In the genomic region with DNA sequence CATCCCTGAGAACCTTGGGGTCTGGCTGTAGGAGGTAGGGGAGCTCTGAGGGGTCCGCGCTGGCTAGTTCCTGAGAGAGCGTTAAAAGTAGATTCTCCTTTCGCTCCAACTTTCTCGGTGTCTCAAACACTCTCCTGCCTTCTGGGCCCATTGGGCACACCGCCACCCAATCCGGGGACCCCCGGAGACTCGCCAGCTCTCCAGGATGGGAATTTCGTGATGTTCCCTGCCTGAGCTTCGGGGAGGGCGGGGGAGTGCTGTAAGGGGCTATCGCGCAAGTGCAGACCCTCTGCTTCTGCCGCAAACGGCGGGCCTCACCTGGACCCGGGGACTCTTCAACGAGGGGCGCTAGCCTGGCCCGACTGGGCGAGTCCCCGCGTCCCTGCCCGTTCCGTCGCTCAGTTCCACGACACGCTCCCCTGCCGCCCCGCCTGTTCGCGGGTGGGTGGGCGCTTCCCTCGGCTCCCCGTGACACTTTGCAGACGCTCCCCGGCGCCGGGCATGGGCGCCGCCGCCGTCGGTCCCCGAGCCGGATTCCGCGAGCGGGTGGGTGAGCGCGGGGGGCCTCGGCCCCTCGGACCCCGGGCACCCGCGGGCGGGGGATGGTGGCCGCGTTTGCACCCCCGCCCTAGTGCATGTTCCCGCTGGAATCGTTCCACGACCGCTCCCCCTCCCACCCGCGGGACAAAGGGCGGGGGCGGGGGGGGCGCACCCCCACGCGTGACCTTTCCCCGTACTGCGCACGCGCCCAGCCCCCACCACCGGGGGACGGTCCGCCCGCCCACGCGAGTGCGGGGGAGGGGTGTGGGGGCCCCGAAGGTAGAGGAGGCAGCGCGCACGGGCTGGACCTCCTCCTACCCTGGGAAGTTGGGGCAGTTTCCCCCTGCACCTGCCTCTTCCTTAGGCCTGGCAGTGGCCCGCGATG, we compare ENCODE assay signal across 8 cellular contexts. TPM values are rescaled to one million over a fixed set of nuclear protein-coding genes. Genes with fewer than 3 reads are reported as not detected.
DNase-seq lines count a peak whose midpoint lies in the region; ATAC-seq and TF ChIP-seq lines count a peak whose summit lies in the region.

TSS of gene CCDC106 (plus strand) at position 481 of the 925 bp plus-strand sequence. CDS start 835 bp downstream, outside the sequence.

- peaks cover 49% of the 10 kb centered on the region for H3K79me2 ChIP-seq in OCI-LY3 (ENCODE audit: low read length)

- peak within 1 kb of the TSS; percentile 77 for H3K4me3 ChIP-seq in HL-60 (replicated peaks; ENCODE audit: insufficient read depth, low read length)
- H3K4me3 ChIP-seq in OCI-LY3 (ENCODE audit: low read length), result peak within 1 kb of the TSS; percentile 83
- H3K4me3 ChIP-seq in neuron (ENCODE audit: low read length), result peak within 1 kb of the TSS; percentile 67

- H3K9ac ChIP-seq in OCI-LY3 (ENCODE audit: low read length), result peak within 1 kb of the TSS; percentile 91

- H3K9me3 Mint-ChIP-seq in activated naive CD8-positive, alpha-beta T cell treated with anti-CD3 and anti-CD28 coated beads, Interleukin-2, amount 10 ng/mL, durations not matched to agents 7 days and 5 days, result no peaks in the 10 kb centered on the region

- H3K36me3 ChIP-seq in OCI-LY3 (replicated peaks; ENCODE audit: low read depth, low read length) (peaks cover 10% of the 10 kb centered on the region), neuron (ENCODE audit: insufficient read depth, low read length) (peaks cover 22% of the 10 kb centered on the region)

- H3K27me3 ChIP-seq in HL-60 (ENCODE audit: insufficient read depth, poor library complexity, severe bottlenecking), result no peaks in the 10 kb centered on the region
- H3K27me3 ChIP-seq in OCI-LY3 (ENCODE audit: low read depth, low read length), result no peaks in the 10 kb centered on the region
- no peaks in the 10 kb centered on the region for H3K27me3 ChIP-seq in neuron (ENCODE audit: insufficient read depth, low read length)

- peaks cover 24% of the 10 kb centered on the region for H3K4me1 Mint-ChIP-seq in activated naive CD8-positive, alpha-beta T cell treated with anti-CD3 and anti-CD28 coated beads, Interleukin-2, amount 10 ng/mL, durations not matched to agents 7 days and 5 days

- H3K9me3 ChIP-seq in OCI-LY3 (ENCODE audit: insufficient read depth, low read length) (no peaks in the 10 kb centered on the region), neuron (ENCODE audit: low read length) (no peaks in the 10 kb centered on the region)

- H3K4me3 Mint-ChIP-seq in activated naive CD8-positive, alpha-beta T cell treated with anti-CD3 and anti-CD28 coated beads, Interleukin-2, amount 10 ng/mL, durations not matched to agents 7 days and 5 days, result peak within 1 kb of the TSS; percentile 89

- H3K4me2 ChIP-seq in OCI-LY3 (ENCODE audit: low read length), result peak within 1 kb of the TSS; percentile 91

- H3K4me1 ChIP-seq in OCI-LY3 (ENCODE audit: low read length) (peaks cover 32% of the 10 kb centered on the region), neuron (ENCODE audit: insufficient read depth, low read length) (peaks cover 31% of the 10 kb centered on the region)

- no peak for TF ChIP-seq CTCF in HL-60 (IDR thresholded peaks at IDR 0.05; ENCODE audit: insufficient read depth, low read length)
- no peak for TF ChIP-seq CTCF in OCI-LY3 (IDR thresholded peaks at IDR 0.05; ENCODE audit: low read depth, low read length)

- H3K36me3 Mint-ChIP-seq in activated naive CD8-positive, alpha-beta T cell treated with anti-CD3 and anti-CD28 coated beads, Interleukin-2, amount 10 ng/mL, durations not matched to agents 7 days and 5 days, result peaks cover 11% of the 10 kb centered on the region

- H3K27me3 Mint-ChIP-seq in activated naive CD8-positive, alpha-beta T cell treated with anti-CD3 and anti-CD28 coated beads, Interleukin-2, amount 10 ng/mL, durations not matched to agents 7 days and 5 days, result no peaks in the 10 kb centered on the region

- DNase-seq in Daoy (ENCODE audit: low read depth) (peak; percentile 83), HL-60 (ENCODE audit: low read depth in 1 of 2, low spot score in 1 of 2) (peak; percentile 47 to 62), glomerular visceral epithelial cell (ENCODE audit: extremely low spot score) (peak; percentile 70)
- DNase-seq in activated naive CD8-positive, alpha-beta T cell treated with anti-CD3 and anti-CD28 coated beads, Interleukin-2, amount 10 ng/mL, durations not matched to agents 7 days and 5 days, result peak; percentile 79

- peak; percentile 35 for ATAC-seq in activated naive CD8-positive, alpha-beta T cell treated with anti-CD3 and anti-CD28 coated beads, Interleukin-2, amount 10 ng/mL, durations not matched to agents 7 days and 5 days (ENCODE audit: low read depth)
- no peak for ATAC-seq in HG03457 (IDR thresholded peaks at IDR 0.05; ENCODE audit: unreplicated experiment)
- ATAC-seq in activated CD4-positive, CD25-positive, alpha-beta regulatory T cell treated with anti-CD3 and anti-CD28 coated beads, Interleukin-2, amount 50 U/mL, for 24 hours, result no peak

- H3K27ac ChIP-seq in HL-60 (replicated peaks) (peak within 1 kb of the TSS; percentile 83), OCI-LY3 (ENCODE audit: low read length) (peak within 1 kb of the TSS; percentile 63)

- no peaks in the 10 kb centered on the region for H4K20me1 ChIP-seq in OCI-LY3 (ENCODE audit: insufficient read depth, low read length)

- peak within 1 kb of the TSS; percentile 83 for H3K27ac Mint-ChIP-seq in activated naive CD8-positive, alpha-beta T cell treated with anti-CD3 and anti-CD28 coated beads, Interleukin-2, amount 10 ng/mL, durations not matched to agents 7 days and 5 days

- H2AFZ ChIP-seq in OCI-LY3 (ENCODE audit: low read depth, low read length) (peak within 1 kb of the TSS; percentile 52), neuron (ENCODE audit: low read depth, low read length) (peak within 1 kb of the TSS; percentile 58)

- POLR2A ChIA-PET in activated naive CD8-positive, alpha-beta T cell treated with anti-CD3 and anti-CD28 coated beads, Interleukin-2, amount 10 ng/mL, durations not matched to agents 7 days and 5 days (lab: Charles Lee), result interaction anchor here (0.6 to 2.0 kb wide), 6 partner anchors 11 to 1788 kb away, joined by 3 to 13 read pairs (median 5); partner anchors contain the start of gene ZNF784

RNA-seq across cellular contexts. Expression of gene CCDC106, which starts in this region (rescaled TPM):
- total RNA-seq in Daoy (2014; rRNA removed; shearing (Covaris generic)), result 8.2 and 8.6 TPM in 2 replicates
- 10 to 100 TPM; 12.1 to 13.4 TPM for total RNA-seq in activated naive CD8-positive, alpha-beta T cell treated with anti-CD3 and anti-CD28 coated beads, Interleukin-2, amount 10 ng/mL, durations not matched to agents 7 days and 5 days
